8 cellular contexts compared by ENCODE assay signal in the genomic region with DNA sequence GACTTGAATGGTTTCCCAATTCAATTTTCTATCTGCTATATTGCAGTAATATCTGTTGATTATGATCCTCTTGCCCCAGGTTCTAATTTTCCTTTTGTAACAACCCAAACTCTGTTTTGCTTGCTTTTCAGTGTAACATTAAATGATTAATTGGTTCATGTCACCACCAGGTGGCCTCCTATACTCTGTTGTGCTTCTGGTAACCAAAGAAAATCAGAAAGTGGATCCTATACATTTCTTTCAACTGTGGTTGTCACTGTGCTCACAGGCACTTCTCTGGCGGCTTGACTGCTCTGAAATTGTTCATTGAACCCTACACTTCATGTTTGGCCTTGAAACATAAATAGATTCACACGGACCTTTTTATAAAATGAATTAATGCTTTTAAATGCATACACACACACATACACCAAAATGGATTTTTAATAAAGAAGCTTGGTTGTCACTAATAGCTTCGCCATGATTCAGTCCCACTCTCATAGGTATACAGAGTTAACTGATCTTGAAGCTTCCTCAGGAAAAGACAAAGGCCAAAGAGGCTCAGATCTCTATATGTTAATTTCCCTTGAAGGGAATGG.
DNase-seq lines count a peak whose midpoint lies in the region; ATAC-seq and TF ChIP-seq lines count a peak whose summit lies in the region.

No MANE protein-coding gene starts in this region.

- H3K4me1 ChIP-seq in lung (ENCODE audit: control insufficient read depth in 2 of 2, insufficient read depth in 2 of 2, low read length in 2 of 2), result peaks cover 0 to 21% of the 10 kb centered on the region in 2 donors

- TF ChIP-seq CTCF in chondrocyte (IDR thresholded peaks at IDR 0.05) (peak; percentile 90), lung (IDR thresholded peaks at IDR 0.05; ENCODE audit: control extremely low read depth, extremely low read depth) (peak; percentile 4)

- H3K27ac Mint-ChIP-seq in chondrocyte (ENCODE audit: unreplicated experiment), result no peak overlapping the region
- no peak overlapping the region for H3K27ac Mint-ChIP-seq in stimulated activated effector memory CD8-positive, alpha-beta T cell treated with anti-CD3 and anti-CD28 coated beads, Interleukin-12 subunit alpha, Interleukin-12 subunit beta, amount 100 ng/mL, for 72 hours

- DNase-seq in activated CD4-positive, alpha-beta T cell treated with anti-CD3 and anti-CD28 coated beads for 48 hours, result peak; percentile 7
- DNase-seq in activated CD4-positive, alpha-beta T cell treated with anti-CD3 and anti-CD28 coated beads, Interleukin-2, amount 50 U/mL, for 4 hours, result no peak
- DNase-seq in NCI-H748 treated with DMSO at 0.1 percent for 48 hours (lab: John Stamatoyannopoulos, UW) (peak; percentile 66), chondrocyte (ENCODE audit: low spot score) (no peak), lung (ENCODE audit: low spot score) (no peak)
- DNase-seq in stimulated activated effector memory CD8-positive, alpha-beta T cell treated with anti-CD3 and anti-CD28 coated beads, Interleukin-12 subunit alpha, Interleukin-12 subunit beta, amount 100 ng/mL, for 72 hours (ENCODE audit: low spot score in 2 of 2), result no peak

- H3K9me3 Mint-ChIP-seq in chondrocyte (ENCODE audit: low read depth), result no peaks in the 10 kb centered on the region
- peaks cover 7% of the 10 kb centered on the region for H3K9me3 Mint-ChIP-seq in stimulated activated effector memory CD8-positive, alpha-beta T cell treated with anti-CD3 and anti-CD28 coated beads, Interleukin-12 subunit alpha, Interleukin-12 subunit beta, amount 100 ng/mL, for 72 hours

- H3K4me3 Mint-ChIP-seq in chondrocyte (ENCODE audit: unreplicated experiment), result no peak overlapping the region
- no peak overlapping the region for H3K4me3 Mint-ChIP-seq in stimulated activated effector memory CD8-positive, alpha-beta T cell treated with anti-CD3 and anti-CD28 coated beads, Interleukin-12 subunit alpha, Interleukin-12 subunit beta, amount 100 ng/mL, for 72 hours

- no peaks in the 10 kb centered on the region for H3K9me3 ChIP-seq in lung (ENCODE audit: control insufficient read depth in 2 of 2, insufficient read depth in 1 of 2, low read length in 1 of 2)

- peaks cover 32% of the 10 kb centered on the region for H3K4me1 Mint-ChIP-seq in chondrocyte (ENCODE audit: low read depth)
- no peaks in the 10 kb centered on the region for H3K4me1 Mint-ChIP-seq in stimulated activated effector memory CD8-positive, alpha-beta T cell treated with anti-CD3 and anti-CD28 coated beads, Interleukin-12 subunit alpha, Interleukin-12 subunit beta, amount 100 ng/mL, for 72 hours

- no peak overlapping the region for H3K4me3 ChIP-seq in lung

- ATAC-seq in HG03378 (IDR thresholded peaks at IDR 0.05; ENCODE audit: unreplicated experiment) (peak; percentile 53), lung (ENCODE audit: insufficient read depth, low FRiP score) (no peak), HG03175 (IDR thresholded peaks at IDR 0.05; ENCODE audit: unreplicated experiment) (no peak)
- no peak for ATAC-seq in stimulated activated effector memory CD8-positive, alpha-beta T cell treated with anti-CD3 and anti-CD28 coated beads, Interleukin-12 subunit alpha, Interleukin-12 subunit beta, amount 100 ng/mL, for 72 hours

- H3K36me3 Mint-ChIP-seq in chondrocyte (ENCODE audit: low read depth), result no peaks in the 10 kb centered on the region
- H3K36me3 Mint-ChIP-seq in stimulated activated effector memory CD8-positive, alpha-beta T cell treated with anti-CD3 and anti-CD28 coated beads, Interleukin-12 subunit alpha, Interleukin-12 subunit beta, amount 100 ng/mL, for 72 hours, result no peaks in the 10 kb centered on the region

- H3K27me3 ChIP-seq in lung (ENCODE audit: control insufficient read depth, insufficient read depth), result no peaks in the 10 kb centered on the region

- H3K36me3 ChIP-seq in lung (ENCODE audit: control insufficient read depth in 2 of 2, insufficient read depth in 2 of 2, low read length in 2 of 2), result no peaks in the 10 kb centered on the region

- 46 to 51% methylated on average over 3 of the region's 3 CpGs for WGBS in lung, 2 donors

- H3K27ac ChIP-seq in lung (ENCODE audit: low read depth in 1 of 2, low read length in 1 of 2), result no peak overlapping the region

- no peaks in the 10 kb centered on the region for H3K27me3 Mint-ChIP-seq in chondrocyte (ENCODE audit: low read depth)

Comparison
In these comparisons a context has a peak if more than half of its experiments do, and no peak if none do; other contexts are left out.
1. DNase-seq: peak in activated CD4-positive, alpha-beta T cell treated with anti-CD3 and anti-CD28 coated beads for 48 hours (single experiment) and NCI-H748 treated with DMSO at 0.1 percent for 48 hours (single experiment); none in activated CD4-positive, alpha-beta T cell treated with anti-CD3 and anti-CD28 coated beads, Interleukin-2, amount 50 U/mL, for 4 hours (0 of 2), chondrocyte (single experiment), lung (single experiment) and stimulated activated effector memory CD8-positive, alpha-beta T cell treated with anti-CD3 and anti-CD28 coated beads, Interleukin-12 subunit alpha, Interleukin-12 subunit beta, amount 100 ng/mL, for 72 hours (0 of 2).